ENCODE assay signal across 12 cellular contexts in the genomic region with DNA sequence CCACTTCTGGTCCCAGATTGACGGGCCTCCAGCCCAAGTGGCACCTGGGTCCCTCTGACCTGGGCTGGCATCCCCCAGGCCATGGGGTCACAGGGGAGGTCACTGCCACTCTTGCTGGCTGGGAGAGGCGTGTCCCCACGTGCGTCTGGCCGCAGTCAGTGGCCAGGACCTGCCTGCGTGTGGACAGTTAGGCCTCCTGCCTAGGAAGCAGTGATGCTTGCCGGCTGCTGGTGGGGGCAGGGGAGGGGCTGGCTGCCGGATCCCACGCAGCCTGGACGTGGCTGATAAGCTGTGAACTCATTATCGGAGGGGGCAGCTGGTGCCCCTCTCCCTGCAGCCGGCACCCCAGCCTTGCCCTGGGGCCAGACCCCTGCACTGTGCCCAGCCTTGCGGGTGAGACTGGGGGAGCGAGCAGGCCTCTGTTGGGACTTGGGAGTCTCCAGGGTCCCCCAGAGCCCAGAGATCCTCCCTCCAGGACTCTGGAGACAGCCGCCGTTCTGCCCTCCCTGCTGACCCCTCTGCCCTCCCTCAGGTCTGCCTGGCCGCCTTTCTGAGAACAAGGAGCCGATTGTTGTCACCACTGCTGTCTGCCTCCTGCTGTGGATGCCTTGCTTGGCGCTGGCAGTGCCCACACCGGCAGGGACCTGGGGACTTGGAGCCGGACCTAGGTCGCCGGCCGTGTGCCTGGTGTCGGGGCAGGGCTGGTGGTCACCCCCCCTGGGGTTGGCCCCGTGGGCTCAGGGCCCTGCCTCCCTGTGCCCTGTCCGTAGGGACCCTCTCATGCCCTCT. TPM values are rescaled to one million over a fixed set of nuclear protein-coding genes. Genes with fewer than 3 reads are reported as not detected.
DNase-seq lines count a peak whose midpoint lies in the region; ATAC-seq and TF ChIP-seq lines count a peak whose summit lies in the region.
"Had no signal": no experiment of that assay in that cellular context is flagged by ENCODE, and none has a peak within 500 bp of the region (broad histone marks: within the 10 kb centered on the region; RNA-seq: fewer than 3 reads in every experiment).

No MANE protein-coding gene starts in this region.

- no TSS peak for BruUV-seq in MCF 10A (replicated peaks; lab: Mats Ljungman, UMichigan)

- H3K36me3 Mint-ChIP-seq in MCF 10A (ENCODE audit: insufficient read depth, unreplicated experiment), result peaks cover 21% of the 10 kb centered on the region
- no peaks in the 10 kb centered on the region for H3K36me3 Mint-ChIP-seq in CD8-positive, alpha-beta T cell
- H3K36me3 Mint-ChIP-seq: activated CD4-positive, alpha-beta memory T cell treated with anti-CD3 and anti-CD28 coated beads for 36 hours; stimulated activated memory B cell treated with anti-CD40 and anti-IgM and Interleukin-4, amounts not matched to agents 10 μg/mL and 1 μg/mL and 100 μg/mL, for 72 hours had no signal

- H3K4me3 Mint-ChIP-seq in MCF 10A (ENCODE audit: unreplicated experiment), result no peak overlapping the region
- no peak overlapping the region for H3K4me3 Mint-ChIP-seq in CD8-positive, alpha-beta T cell
- H3K4me3 Mint-ChIP-seq: activated CD4-positive, alpha-beta memory T cell treated with anti-CD3 and anti-CD28 coated beads for 36 hours; stimulated activated memory B cell treated with anti-CD40 and anti-IgM and Interleukin-4, amounts not matched to agents 10 μg/mL and 1 μg/mL and 100 μg/mL, for 72 hours had no signal

- intact Hi-C loops in breast epithelium (cut with DNase I; ENCODE audit: low total_unique reads), result no loop called here
- intact Hi-C loops in MCF 10A (cut with micrococcal nuclease), result no loop called here
- intact Hi-C loops in vagina (cut with DNase I), result no loop called here
- intact Hi-C loops in CD8-positive, alpha-beta T cell (cut with DNase I, micrococcal nuclease), result no loop called here

- H3K4me3 ChIP-seq in breast epithelium, result peak overlapping the region; percentile 4 to 50 (median 30)
- peak overlapping the region in 1 of 2 experiments; percentile 21 for H3K4me3 ChIP-seq in neutrophil (ENCODE audit: low read depth in 1 of 2, low read length in 1 of 2)
- peak overlapping the region; percentile 1 to 32 for H3K4me3 ChIP-seq in vagina
- H3K4me3 ChIP-seq in CD8-positive, alpha-beta T cell (ENCODE audit: low read depth, low read length), result no peak overlapping the region
- H3K4me3 ChIP-seq: A549 had no signal

- peak overlapping the region; percentile 59 to 67 for H3K27ac ChIP-seq in breast epithelium
- peak overlapping the region; percentile 98 for H3K27ac ChIP-seq in neutrophil
- peak overlapping the region; percentile 73 for H3K27ac ChIP-seq in vagina
- no peak overlapping the region for H3K27ac ChIP-seq in CD8-positive, alpha-beta T cell (ENCODE audit: low read depth, low read length)

- H3K9me3 Mint-ChIP-seq in MCF 10A (ENCODE audit: unreplicated experiment), result no peaks in the 10 kb centered on the region
- no peaks in the 10 kb centered on the region for H3K9me3 Mint-ChIP-seq in CD8-positive, alpha-beta T cell
- H3K9me3 Mint-ChIP-seq: activated CD4-positive, alpha-beta memory T cell treated with anti-CD3 and anti-CD28 coated beads for 36 hours; stimulated activated memory B cell treated with anti-CD40 and anti-IgM and Interleukin-4, amounts not matched to agents 10 μg/mL and 1 μg/mL and 100 μg/mL, for 72 hours had no signal

- ATAC-seq in CD8-positive, alpha-beta T cell, result no peak
- ATAC-seq: A549; stimulated activated memory B cell treated with anti-CD40 and anti-IgM and Interleukin-4, amounts not matched to agents 10 μg/mL and 1 μg/mL and 100 μg/mL, for 72 hours had no signal

- no peak for TF ChIP-seq POLR2A in breast epithelium (IDR thresholded peaks at IDR 0.05)
- no peak for TF ChIP-seq POLR2A in vagina (IDR thresholded peaks at IDR 0.05)

- peaks cover 22 to 71% of the 10 kb centered on the region in 2 donors for H3K4me1 ChIP-seq in breast epithelium
- peaks cover 62 to 89% of the 10 kb centered on the region in 2 experiments for H3K4me1 ChIP-seq in neutrophil (ENCODE audit: control insufficient read depth in 1 of 2, insufficient read depth in 1 of 2, low read depth in 1 of 2, low read length in 1 of 2)
- peaks cover 100% of the 10 kb centered on the region for H3K4me1 ChIP-seq in vagina
- H3K4me1 ChIP-seq in CD8-positive, alpha-beta T cell (ENCODE audit: insufficient read depth, low read length), result peaks cover 2% of the 10 kb centered on the region

- H3K4me1 Mint-ChIP-seq in MCF 10A (ENCODE audit: insufficient read depth, unreplicated experiment), result peaks cover 38% of the 10 kb centered on the region
- H3K4me1 Mint-ChIP-seq in CD8-positive, alpha-beta T cell (ENCODE audit: low read depth), result peaks cover 9% of the 10 kb centered on the region

- H3K9me3 ChIP-seq in breast epithelium (no peaks in the 10 kb centered on the region), neutrophil (no peaks in the 10 kb centered on the region), vagina (no peaks in the 10 kb centered on the region)
- no peaks in the 10 kb centered on the region for H3K9me3 ChIP-seq in CD8-positive, alpha-beta T cell (ENCODE audit: low read length)
- H3K9me3 ChIP-seq: A549 had no signal

- POLR2A ChIA-PET in MCF 10A (lab: Yijun Ruan, JAX), result no interaction called here
- POLR2A ChIA-PET in CD8-positive, alpha-beta T cell (lab: Charles Lee), result no interaction called here

- no peaks in the 10 kb centered on the region for H3K27me3 Mint-ChIP-seq in MCF 10A (ENCODE audit: insufficient read depth, unreplicated experiment)
- H3K27me3 Mint-ChIP-seq in CD8-positive, alpha-beta T cell (ENCODE audit: low read depth), result no peaks in the 10 kb centered on the region
- H3K27me3 Mint-ChIP-seq: activated CD4-positive, alpha-beta memory T cell treated with anti-CD3 and anti-CD28 coated beads for 36 hours; stimulated activated memory B cell treated with anti-CD40 and anti-IgM and Interleukin-4, amounts not matched to agents 10 μg/mL and 1 μg/mL and 100 μg/mL, for 72 hours had no signal

- H3K36me3 ChIP-seq in breast epithelium, result no peaks in the 10 kb centered on the region
- peaks cover 4% of the 10 kb centered on the region for H3K36me3 ChIP-seq in neutrophil
- no peaks in the 10 kb centered on the region for H3K36me3 ChIP-seq in vagina
- no peaks in the 10 kb centered on the region for H3K36me3 ChIP-seq in CD8-positive, alpha-beta T cell (ENCODE audit: insufficient read depth, low read length)

- H3K27me3 ChIP-seq in breast epithelium, result no peaks in the 10 kb centered on the region
- H3K27me3 ChIP-seq in neutrophil, result no peaks in the 10 kb centered on the region
- H3K27me3 ChIP-seq in vagina, result no peaks in the 10 kb centered on the region
- H3K27me3 ChIP-seq in CD8-positive, alpha-beta T cell (ENCODE audit: insufficient read depth, low read length), result no peaks in the 10 kb centered on the region

- no peak for TF ChIP-seq CTCF in breast epithelium (IDR thresholded peaks at IDR 0.05)
- no peak for TF ChIP-seq CTCF in MCF 10A (IDR thresholded peaks at IDR 0.05; ENCODE audit: unreplicated experiment)
- TF ChIP-seq CTCF in neutrophil (IDR thresholded peaks at IDR 0.05), result no peak
- TF ChIP-seq CTCF in vagina (IDR thresholded peaks at IDR 0.05), result no peak
- no peak for TF ChIP-seq CTCF in CD8-positive, alpha-beta T cell (IDR thresholded peaks at IDR 0.05)

- no peak overlapping the region for H3K27ac Mint-ChIP-seq in MCF 10A (ENCODE audit: low read depth, unreplicated experiment)
- no peak overlapping the region for H3K27ac Mint-ChIP-seq in CD8-positive, alpha-beta T cell
- H3K27ac Mint-ChIP-seq: activated CD4-positive, alpha-beta memory T cell treated with anti-CD3 and anti-CD28 coated beads for 36 hours; stimulated activated memory B cell treated with anti-CD40 and anti-IgM and Interleukin-4, amounts not matched to agents 10 μg/mL and 1 μg/mL and 100 μg/mL, for 72 hours had no signal

- peak in 1 of 2 donors; percentile 55 for DNase-seq in breast epithelium (ENCODE audit: low spot score in 2 of 2)
- DNase-seq in MCF 10A (ENCODE audit: unreplicated experiment), result no peak
- DNase-seq in foreskin melanocyte, result peak; percentile 49
- no peak for DNase-seq in vagina (ENCODE audit: extremely low spot score in 2 of 2)
- no peak for DNase-seq in 8988T
- DNase-seq in mesenteric fat pad (ENCODE audit: low spot score), result no peak
- no peak for DNase-seq in CD8-positive, alpha-beta T cell
- DNase-seq: activated CD4-positive, alpha-beta memory T cell treated with anti-CD3 and anti-CD28 coated beads for 36 hours; NCI-H748 treated with DMSO at 0.1 percent for 48 hours had no signal

- CTCF ChIA-PET in MCF 10A (lab: Yijun Ruan, JAX), result interaction anchor here (0.6 kb wide), 1 partner anchor 11 kb away, joined by 3 read pairs; no protein-coding TSS in a partner anchor
- CTCF ChIA-PET in CD8-positive, alpha-beta T cell (lab: Charles Lee), result no interaction called here

RNA-seq across cellular contexts. Expression of a gene that starts 12.3 kb away (rescaled TPM):
- 10 to 100 TPM; 31.0 to 63.0 (median 31.5) TPM for total RNA-seq in breast epithelium
- total RNA-seq in MCF 10A (2022), result 57.7 and 65.5 TPM in 2 replicates
- 49.4 TPM for total RNA-seq in vagina
- total RNA-seq in mesenteric fat pad, result 129 TPM
- total RNA-seq in CD8-positive, alpha-beta T cell, result 10 to 100 TPM; 11.6 to 13.7 TPM
